In genomic region chr18:78482378-78482777, GRCh38 we compare ENCODE assay signal across 5 cellular contexts.
"Had no signal": no experiment of that assay in that cellular context is flagged by ENCODE, and none has a peak within 500 bp of the region (broad histone marks: within the 10 kb centered on the region; RNA-seq: fewer than 3 reads in every experiment).

No MANE protein-coding gene starts in this region.

- DNase-seq: IMR-90, KBM-7 had no signal

- H3K27ac ChIP-seq: HL-60 had no signal

- H3K4me3 ChIP-seq: K562 had no signal

- ATAC-seq: HepG2, K562 had no signal
